Comparison of ENCODE assay signal across 25 cellular contexts in the genomic region with DNA sequence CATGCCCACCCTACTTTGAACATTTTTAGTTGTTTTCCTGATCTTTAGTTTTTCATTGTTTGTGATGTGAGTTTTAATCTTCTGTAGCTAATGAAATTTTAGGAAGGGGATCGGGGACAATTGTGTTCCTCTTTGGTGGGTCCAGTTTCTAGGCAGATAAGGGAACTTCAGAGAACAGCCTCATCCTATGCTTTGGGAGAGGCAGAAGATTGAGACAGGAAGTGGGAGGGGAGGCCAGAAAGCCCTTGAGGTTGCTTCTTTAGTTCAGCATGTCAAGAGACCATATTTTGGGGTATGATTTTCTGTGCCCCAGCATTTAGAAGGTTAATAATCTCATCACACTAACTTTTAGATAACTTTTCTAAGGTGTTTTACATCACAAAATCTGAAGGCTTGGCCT.
"Had no signal": no experiment of that assay in that cellular context is flagged by ENCODE, and none has a peak within 500 bp of the region (broad histone marks: within the 10 kb centered on the region; RNA-seq: fewer than 3 reads in every experiment).

No MANE protein-coding gene starts in this region.

- ATAC-seq: activated CD8-positive, alpha-beta memory T cell treated with anti-CD3 and anti-CD28 coated beads, Interleukin-2, amount 10 ng/mL, durations not matched to agents 7 days and 5 days; activated CD8-positive, alpha-beta T cell treated with anti-CD3 and anti-CD28 coated beads for 36 hours; activated naive CD8-positive, alpha-beta T cell treated with anti-CD3 and anti-CD28 coated beads, Interleukin-2, amount 50 U/mL, for 24 hours; foreskin keratinocyte; left lung; naive thymus-derived CD4-positive, alpha-beta T cell; stimulated activated memory B cell treated with anti-CD40 and anti-IgM and Interleukin-4, amounts not matched to agents 10 μg/mL and 1 μg/mL and 100 μg/mL, for 72 hours had no signal

- H3K4me3 ChIP-seq: left lung, lung, sigmoid colon, smooth muscle cell, stomach, suprapubic skin, tibial nerve had no signal

- FAIRE-seq: urothelium cell line had no signal

- DNase-seq: activated CD4-positive, alpha-beta T cell treated with anti-CD3 and anti-CD28 coated beads, Interleukin-2, amount 10 ng/mL, durations not matched to agents 7 days and 5 days; activated CD4-positive, CD25-positive, alpha-beta regulatory T cell treated with anti-CD3 and anti-CD28 coated beads, Interleukin-2, amount 50 U/mL, for 72 hours; activated CD8-positive, alpha-beta memory T cell treated with anti-CD3 and anti-CD28 coated beads, Interleukin-2, amount 10 ng/mL, durations not matched to agents 7 days and 5 days; activated CD8-positive, alpha-beta T cell treated with anti-CD3 and anti-CD28 coated beads for 36 hours; activated gamma-delta T cell; activated naive CD4-positive, alpha-beta T cell treated with anti-CD3 and anti-CD28 coated beads, Interleukin-2, amount 50 U/mL, for 16 hours; activated naive CD8-positive, alpha-beta T cell treated with anti-CD3 and anti-CD28 coated beads, Interleukin-2, amount 50 U/mL, for 24 hours; activated T-cell treated with anti-CD3 and anti-CD28 coated beads for 4 hours; effector CD8-positive, alpha-beta T cell; foreskin keratinocyte; kidney glomerular epithelial cell; left lung; naive thymus-derived CD4-positive, alpha-beta T cell; occipital lobe; sigmoid colon; stimulated activated CD4-positive, alpha-beta T cell treated with anti-CD3 and anti-CD28 coated beads, Interleukin-15, amount 100 ng/mL, for 24 hours; stomach; T-helper 9 cell had no signal

- H3K27ac ChIP-seq: foreskin keratinocyte, left lung, sigmoid colon, stomach, suprapubic skin, tibial nerve, VCaP had no signal
